In genomic region chr4:2241410-2242353, GRCh38 we compare ENCODE assay signal across 8 cellular contexts. TPM values are rescaled to one million over a fixed set of nuclear protein-coding genes. Genes with fewer than 3 reads are reported as not detected.
DNase-seq lines count a peak whose midpoint lies in the region; ATAC-seq and TF ChIP-seq lines count a peak whose summit lies in the region.

A gene with protein sequence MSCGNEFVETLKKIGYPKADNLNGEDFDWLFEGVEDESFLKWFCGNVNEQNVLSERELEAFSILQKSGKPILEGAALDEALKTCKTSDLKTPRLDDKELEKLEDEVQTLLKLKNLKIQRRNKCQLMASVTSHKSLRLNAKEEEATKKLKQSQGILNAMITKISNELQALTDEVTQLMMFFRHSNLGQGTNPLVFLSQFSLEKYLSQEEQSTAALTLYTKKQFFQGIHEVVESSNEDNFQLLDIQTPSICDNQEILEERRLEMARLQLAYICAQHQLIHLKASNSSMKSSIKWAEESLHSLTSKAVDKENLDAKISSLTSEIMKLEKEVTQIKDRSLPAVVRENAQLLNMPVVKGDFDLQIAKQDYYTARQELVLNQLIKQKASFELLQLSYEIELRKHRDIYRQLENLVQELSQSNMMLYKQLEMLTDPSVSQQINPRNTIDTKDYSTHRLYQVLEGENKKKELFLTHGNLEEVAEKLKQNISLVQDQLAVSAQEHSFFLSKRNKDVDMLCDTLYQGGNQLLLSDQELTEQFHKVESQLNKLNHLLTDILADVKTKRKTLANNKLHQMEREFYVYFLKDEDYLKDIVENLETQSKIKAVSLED (minus strand): TSS chr4:2242121. CDS start chr4:2240946, 1,175 bp downstream.
POLN (minus strand) TSS chr4:2242121; CDS start chr4:2229231, 12,890 bp downstream.

- H2BK12ac ChIP-seq in trophoblast cell (ENCODE audit: low read length): no peak within 1 kb of the TSS

- intact Hi-C loops in Right ventricle myocardium superior (cut with DNase I): no loop called here

- peaks cover 0 to 5% of the 10 kb centered on the region in 2 experiments for H3K36me3 ChIP-seq in trophoblast cell (ENCODE audit: control insufficient read depth in 1 of 2, insufficient read depth in 2 of 2, low read length in 2 of 2)
- H3K36me3 ChIP-seq in tibial nerve: peaks cover 0 to 14% (median 0%) of the 10 kb centered on the region in 3 donors

- no CpG with 5 or more reads among the region's 88 CpGs for WGBS in trophoblast cell (ENCODE audit: extremely low coverage, insufficient coverage, insufficient read length)
- WGBS in tibial nerve, 2 donors: 1% methylated on average over 73 to 85 of the region's 88 CpGs

- peak; percentile 45 to 89 for TF ChIP-seq POLR2A in tibial nerve (IDR thresholded peaks at IDR 0.05)

- H3K4me3 ChIP-seq in trophoblast cell (ENCODE audit: low read depth, low read length) (peak within 1 kb of the TSS; percentile 79), tibial nerve (peak within 1 kb of the TSS; percentile 72 to 97 (median 88))

- peak within 1 kb of the TSS; percentile 25 for H2BK5ac ChIP-seq in trophoblast cell (ENCODE audit: low read depth, low read length, poor library complexity)

- H3K4me2 ChIP-seq in trophoblast cell (ENCODE audit: low read length): peak within 1 kb of the TSS; percentile 68

- H2AK5ac ChIP-seq in trophoblast cell (ENCODE audit: low read length): peak within 1 kb of the TSS; percentile 3

- no peaks in the 10 kb centered on the region for H3K9me3 Mint-ChIP-seq in activated naive CD8-positive, alpha-beta T cell treated with anti-CD3 and anti-CD28 coated beads, Interleukin-2, amount 10 ng/mL, durations not matched to agents 7 days and 5 days

- peak; percentile 87 to 98 for TF ChIP-seq EP300 in tibial nerve (IDR thresholded peaks at IDR 0.05)

- H4K12ac ChIP-seq in trophoblast cell (ENCODE audit: low read depth, low read length): peak within 1 kb of the TSS; percentile 34

- no peak for TF ChIP-seq CTCF in GM10266 (IDR thresholded peaks at IDR 0.05; ENCODE audit: control insufficient read depth, insufficient read depth, low read depth, missing control alignments)
- TF ChIP-seq CTCF in tibial nerve (IDR thresholded peaks at IDR 0.05): peak in 1 of 5 experiments; percentile 12

- peaks cover 50% of the 10 kb centered on the region for H3K4me1 Mint-ChIP-seq in activated naive CD8-positive, alpha-beta T cell treated with anti-CD3 and anti-CD28 coated beads, Interleukin-2, amount 10 ng/mL, durations not matched to agents 7 days and 5 days

- H3K36me3 Mint-ChIP-seq in activated naive CD8-positive, alpha-beta T cell treated with anti-CD3 and anti-CD28 coated beads, Interleukin-2, amount 10 ng/mL, durations not matched to agents 7 days and 5 days: peaks cover 20% of the 10 kb centered on the region

- H3K27me3 ChIP-seq in trophoblast cell (ENCODE audit: insufficient read depth, low read length) (no peaks in the 10 kb centered on the region), tibial nerve (no peaks in the 10 kb centered on the region)

- H3K27ac ChIP-seq in trophoblast cell (ENCODE audit: low read depth, low read length): no peak within 1 kb of the TSS
- H3K27ac ChIP-seq in tibial nerve: peak within 1 kb of the TSS in 3 of 4 donors; percentile 79 to 86 (median 79)

- peaks cover 8% of the 10 kb centered on the region for H3K79me1 ChIP-seq in trophoblast cell (ENCODE audit: low read length)

- DNase-seq in GM10266 (ENCODE audit: extremely low spot score) (peak; percentile 100), NCI-H1105 (lab: John Stamatoyannopoulos, UW) (peak; percentile 75), SKM-1 (lab: John Stamatoyannopoulos, UW; ENCODE audit: unreplicated experiment) (peak; percentile 99), Right ventricle myocardium superior (peak; percentile 99), trophoblast cell (peak; percentile 97 to 99), tibial nerve (ENCODE audit: low spot score in 2 of 2) (peak; percentile 96 to 98)
- peak; percentile 99 for DNase-seq in activated naive CD8-positive, alpha-beta T cell treated with anti-CD3 and anti-CD28 coated beads, Interleukin-2, amount 10 ng/mL, durations not matched to agents 7 days and 5 days

- peak; percentile 82 for ATAC-seq in HG02623 (IDR thresholded peaks at IDR 0.05; ENCODE audit: unreplicated experiment)
- ATAC-seq in activated naive CD8-positive, alpha-beta T cell treated with anti-CD3 and anti-CD28 coated beads, Interleukin-2, amount 10 ng/mL, durations not matched to agents 7 days and 5 days (ENCODE audit: low read depth): peak; percentile 93
- peak; percentile 99 for ATAC-seq in Right ventricle myocardium superior (ENCODE audit: poor library complexity)

- H3K14ac ChIP-seq in trophoblast cell (ENCODE audit: low read length): peak within 1 kb of the TSS; percentile 28

- peak within 1 kb of the TSS; percentile 89 for H3K27ac Mint-ChIP-seq in activated naive CD8-positive, alpha-beta T cell treated with anti-CD3 and anti-CD28 coated beads, Interleukin-2, amount 10 ng/mL, durations not matched to agents 7 days and 5 days

- H4K91ac ChIP-seq in trophoblast cell (ENCODE audit: low read depth, low read length): peak within 1 kb of the TSS; percentile 8

- peak within 1 kb of the TSS; percentile 54 for H3K18ac ChIP-seq in trophoblast cell (ENCODE audit: low read length)

- peaks cover 5% of the 10 kb centered on the region for H3K79me2 ChIP-seq in trophoblast cell (ENCODE audit: control insufficient read depth, insufficient read depth, low read length, poor library complexity)

- H3K9me3 ChIP-seq in trophoblast cell (ENCODE audit: insufficient read depth, low read depth, low read length) (no peaks in the 10 kb centered on the region), tibial nerve (no peaks in the 10 kb centered on the region)

- H2BK120ac ChIP-seq in trophoblast cell (ENCODE audit: insufficient read depth, low read length, poor library complexity): peak within 1 kb of the TSS; percentile 19

- H4K8ac ChIP-seq in trophoblast cell (ENCODE audit: low read depth, low read length): peak within 1 kb of the TSS; percentile 81

- H3K4me1 ChIP-seq in trophoblast cell (ENCODE audit: control insufficient read depth in 1 of 2, insufficient read depth in 2 of 2, low read length in 2 of 2): no peaks in the 10 kb centered on the region
- H3K4me1 ChIP-seq in tibial nerve: peaks cover 0 to 90% (median 46%) of the 10 kb centered on the region in 4 donors

- H3K4ac ChIP-seq in trophoblast cell (ENCODE audit: low read depth, low read length): peak within 1 kb of the TSS; percentile 46

- no peak within 1 kb of the TSS for H3K23ac ChIP-seq in trophoblast cell (ENCODE audit: low read length)

- peak within 1 kb of the TSS; percentile 92 for H3K4me3 Mint-ChIP-seq in activated naive CD8-positive, alpha-beta T cell treated with anti-CD3 and anti-CD28 coated beads, Interleukin-2, amount 10 ng/mL, durations not matched to agents 7 days and 5 days

- H2AFZ ChIP-seq in trophoblast cell (ENCODE audit: insufficient read depth, low read length, poor library complexity): peak within 1 kb of the TSS; percentile 97

- H3K27me3 Mint-ChIP-seq in activated naive CD8-positive, alpha-beta T cell treated with anti-CD3 and anti-CD28 coated beads, Interleukin-2, amount 10 ng/mL, durations not matched to agents 7 days and 5 days: peaks cover 4% of the 10 kb centered on the region

- peak within 1 kb of the TSS; percentile 79 for H3K9ac ChIP-seq in trophoblast cell (ENCODE audit: low read length)

- POLR2A ChIA-PET in activated naive CD8-positive, alpha-beta T cell treated with anti-CD3 and anti-CD28 coated beads, Interleukin-2, amount 10 ng/mL, durations not matched to agents 7 days and 5 days (lab: Charles Lee): interaction anchor here (0.6 to 2.3 kb wide), 18 partner anchors 9 to 637 kb away, joined by 3 to 15 read pairs (median 4); partner anchors contain the start of genes MXD4 and RNF4

RNA-seq across cellular contexts. Expression of the first gene that starts in this region (rescaled TPM):
- total RNA-seq in activated naive CD8-positive, alpha-beta T cell treated with anti-CD3 and anti-CD28 coated beads, Interleukin-2, amount 10 ng/mL, durations not matched to agents 7 days and 5 days: 10 to 100 TPM; 28.5 to 28.7 TPM
- 5.7 TPM for total RNA-seq in Right ventricle myocardium superior
- 13.2 and 13.7 TPM in 2 replicates for polyA plus RNA-seq in trophoblast cell (2013)
- 10 to 100 TPM in 3 of 4 donors, 1 to 10 TPM in 1; 9.6 to 20.1 (median 17.5) TPM for total RNA-seq in tibial nerve

RNA-seq across cellular contexts. Expression of gene POLN, which starts in this region (rescaled TPM):
- total RNA-seq in activated naive CD8-positive, alpha-beta T cell treated with anti-CD3 and anti-CD28 coated beads, Interleukin-2, amount 10 ng/mL, durations not matched to agents 7 days and 5 days: 1 to 10 TPM; 2.4 to 3.2 TPM
- total RNA-seq in Right ventricle myocardium superior (2.3 TPM), tibial nerve (1 to 10 TPM; 3.3 to 9.6 (median 5.5) TPM)
- 1.2 and 1.5 TPM in 2 replicates for polyA plus RNA-seq in trophoblast cell (2013)
